Comparison of ENCODE assay signal across 26 cellular contexts in genomic region chr9:84519486-84519885, GRCh38.
"Had no signal": no experiment of that assay in that cellular context is flagged by ENCODE, and none has a peak within 500 bp of the region (broad histone marks: within the 10 kb centered on the region; RNA-seq: fewer than 3 reads in every experiment).

No MANE protein-coding gene starts in this region.

- DNase-seq: activated CD4-positive, alpha-beta T cell treated with anti-CD3 and anti-CD28 coated beads for 1 hour; activated CD4-positive, alpha-beta T cell treated with anti-CD3 and anti-CD28 coated beads for 4 hours; activated CD4-positive, alpha-beta T cell treated with anti-CD3 and anti-CD28 coated beads, Interleukin-2, amount 50 U/mL, for 1 hour; activated CD4-positive, alpha-beta T cell treated with anti-CD3 and anti-CD28 coated beads, Interleukin-2, amount 50 U/mL, for 48 hours; activated CD8-positive, alpha-beta memory T cell treated with anti-CD3 and anti-CD28 coated beads for 24 hours; activated CD8-positive, alpha-beta T cell treated with anti-CD3 and anti-CD28 coated beads for 36 hours; activated effector memory CD4-positive, alpha-beta T cell treated with Interleukin-2 at 50 U/mL for 16 hours; activated gamma-delta T cell treated with Interleukin-2 at 50 U/mL for 16 hours; activated naive CD4-positive, alpha-beta T cell treated with anti-CD3 and anti-CD28 coated beads, Interleukin-2, amount 50 U/mL, for 16 hours; activated naive CD4-positive, alpha-beta T cell treated with Interleukin-2 at 50 U/mL for 16 hours; activated T-cell treated with anti-CD3 and anti-CD28 coated beads, Interleukin-2, amount 50 U/mL, for 4 hours; amniotic stem cell; anterior cingulate cortex; brain microvascular endothelial cell; central memory CD4-positive, alpha-beta T cell; cerebellar nuclear complex; colonic mucosa; dorsolateral prefrontal cortex; effector memory CD4-positive, alpha-beta T cell; endodermal cell; foreskin melanocyte; head of caudate nucleus; hippocampal formation; T-helper 2 cell had no signal

- H3K27ac ChIP-seq: brain microvascular endothelial cell, cardiac muscle cell, colonic mucosa, dorsolateral prefrontal cortex, gastroesophageal sphincter had no signal

- H3K9me3 ChIP-seq: colonic mucosa had no signal

- H3K36me3 ChIP-seq: brain microvascular endothelial cell, cardiac muscle cell, colonic mucosa, gastroesophageal sphincter had no signal

- H3K4me1 ChIP-seq: colonic mucosa, gastroesophageal sphincter had no signal

- H3K27me3 ChIP-seq: brain microvascular endothelial cell, cardiac muscle cell, colonic mucosa, dorsolateral prefrontal cortex had no signal

- H3K4me3 ChIP-seq: cardiac muscle cell, colonic mucosa, dorsolateral prefrontal cortex, gastroesophageal sphincter had no signal
